Comparison of ENCODE assay signal across 24 cellular contexts in genomic region chr5:6914336-6914735, GRCh38.
"Had no signal": no experiment of that assay in that cellular context is flagged by ENCODE, and none has a peak within 500 bp of the region (broad histone marks: within the 10 kb centered on the region; RNA-seq: fewer than 3 reads in every experiment).

No MANE protein-coding gene starts in this region.

- H3K27ac Mint-ChIP-seq: immature natural killer cell; mesothelial cell of epicardium; naive thymus-derived CD4-positive, alpha-beta T cell had no signal

- H3K27ac ChIP-seq: coronary artery, dorsolateral prefrontal cortex, esophagus muscularis mucosa, gastrocnemius medialis, heart left ventricle, hepatocyte, left lung, lower lobe of right lung had no signal

- H3K4me1 ChIP-seq: esophagus muscularis mucosa, gastrocnemius medialis, heart left ventricle, left lung, lower lobe of right lung had no signal

- H3K36me3 ChIP-seq: esophagus muscularis mucosa, gastrocnemius medialis, heart left ventricle, left lung, lower lobe of right lung had no signal

- H3K36me3 Mint-ChIP-seq: immature natural killer cell; mesothelial cell of epicardium; naive thymus-derived CD4-positive, alpha-beta T cell had no signal

- H3K4me3 Mint-ChIP-seq: immature natural killer cell; mesothelial cell of epicardium; naive thymus-derived CD4-positive, alpha-beta T cell had no signal

- H3K4me2 ChIP-seq: hepatocyte had no signal

- H3K9me3 ChIP-seq: esophagus muscularis mucosa, gastrocnemius medialis, left lung, lower lobe of right lung, mucosa of descending colon had no signal

- DNase-seq: dermis blood vessel endothelial cell; dorsolateral prefrontal cortex; effector CD4-positive, alpha-beta T cell; effector memory CD4-positive, alpha-beta T cell; foreskin fibroblast; foreskin melanocyte; gastrocnemius medialis; heart left ventricle; hypothalamus; immature natural killer cell; islet precursor cell; kidney; kidney glomerular epithelial cell; left cardiac atrium; left lung; left ventricle myocardium superior; lower lobe of right lung; mesenchymal stem cell; mucosa of descending colon; naive thymus-derived CD4-positive, alpha-beta T cell had no signal

- H3K4me1 Mint-ChIP-seq: immature natural killer cell; mesothelial cell of epicardium; naive thymus-derived CD4-positive, alpha-beta T cell had no signal

- H3K79me2 ChIP-seq: hepatocyte had no signal

- ATAC-seq: gastrocnemius medialis; heart left ventricle; left cardiac atrium; left lung; left ventricle myocardium superior; lower lobe of right lung; mucosa of descending colon; naive thymus-derived CD4-positive, alpha-beta T cell had no signal

- H3K4me3 ChIP-seq: coronary artery, dorsolateral prefrontal cortex, esophagus muscularis mucosa, gastrocnemius medialis, heart left ventricle, hepatocyte, left lung, lower lobe of right lung, mucosa of descending colon had no signal

- H3K27me3 ChIP-seq: dorsolateral prefrontal cortex, esophagus muscularis mucosa, gastrocnemius medialis, hepatocyte, left lung had no signal

- H2AFZ ChIP-seq: hepatocyte had no signal
